Comparison of ENCODE assay signal across 11 cellular contexts in genomic region chrX:68018248-68019203, GRCh38.
DNase-seq lines count a peak whose midpoint lies in the region; ATAC-seq and TF ChIP-seq lines count a peak whose summit lies in the region.
"Had no signal": no experiment of that assay in that cellular context is flagged by ENCODE, and none has a peak within 500 bp of the region (broad histone marks: within the 10 kb centered on the region; RNA-seq: fewer than 3 reads in every experiment).

No MANE protein-coding gene starts in this region.

- CTCF ChIA-PET in naive thymus-derived CD4-positive, alpha-beta T cell (lab: Charles Lee): no interaction called here

- no peak overlapping the region for H3K27ac Mint-ChIP-seq in nephron progenitor cell
- H3K27ac Mint-ChIP-seq in naive thymus-derived CD4-positive, alpha-beta T cell: peak overlapping the region in 1 of 9 donors; percentile 21
- H3K27ac Mint-ChIP-seq: B cell had no signal

- no peaks in the 10 kb centered on the region for H3K4me1 ChIP-seq in tibial artery
- H3K4me1 ChIP-seq in naive thymus-derived CD4-positive, alpha-beta T cell (ENCODE audit: control insufficient read depth in 2 of 2, insufficient read depth in 2 of 2, low read length in 2 of 2): no peaks in the 10 kb centered on the region

- H3K27me3 Mint-ChIP-seq in nephron progenitor cell (ENCODE audit: low read depth, poor library complexity): peaks cover 4% of the 10 kb centered on the region
- no peaks in the 10 kb centered on the region for H3K27me3 Mint-ChIP-seq in naive thymus-derived CD4-positive, alpha-beta T cell
- H3K27me3 Mint-ChIP-seq: B cell had no signal

- H3K4me3 ChIP-seq in MG63 (no peak overlapping the region), brain microvascular endothelial cell (ENCODE audit: low read depth, low read length) (no peak overlapping the region), tibial artery (no peak overlapping the region)
- no peak overlapping the region for H3K4me3 ChIP-seq in naive thymus-derived CD4-positive, alpha-beta T cell (ENCODE audit: low read length)
- H3K4me3 ChIP-seq: dorsolateral prefrontal cortex had no signal

- no peak overlapping the region for H3K4me3 Mint-ChIP-seq in nephron progenitor cell
- H3K4me3 Mint-ChIP-seq in naive thymus-derived CD4-positive, alpha-beta T cell: no peak overlapping the region
- H3K4me3 Mint-ChIP-seq: B cell had no signal

- H3K4me1 Mint-ChIP-seq in nephron progenitor cell: no peaks in the 10 kb centered on the region
- no peaks in the 10 kb centered on the region for H3K4me1 Mint-ChIP-seq in naive thymus-derived CD4-positive, alpha-beta T cell
- H3K4me1 Mint-ChIP-seq: B cell had no signal

- peak; percentile 72 for TF ChIP-seq CTCF in brain microvascular endothelial cell (IDR thresholded peaks at IDR 0.05; ENCODE audit: low read depth, low read length, missing control alignments)
- TF ChIP-seq CTCF in nephron progenitor cell (IDR thresholded peaks at IDR 0.05): peak; percentile 39
- no peak for TF ChIP-seq CTCF in tibial artery (IDR thresholded peaks at IDR 0.05)

- no peak for ATAC-seq in naive thymus-derived CD4-positive, alpha-beta T cell

- H3K36me3 ChIP-seq in MG63: no peaks in the 10 kb centered on the region
- no peaks in the 10 kb centered on the region for H3K36me3 ChIP-seq in brain microvascular endothelial cell (replicated peaks)
- no peaks in the 10 kb centered on the region for H3K36me3 ChIP-seq in tibial artery
- H3K36me3 ChIP-seq in naive thymus-derived CD4-positive, alpha-beta T cell (ENCODE audit: control insufficient read depth in 2 of 3, insufficient read depth in 3 of 3, low read length in 3 of 3): no peaks in the 10 kb centered on the region

- in situ Hi-C loops in brain microvascular endothelial cell (cut with HindIII; ENCODE audit: low pct_ligation_motif_present, low sequenced_read_pairs): no loop called here

- intact Hi-C loops in tibial artery (cut with DNase I; ENCODE audit: low total_unique reads): no loop called here
- intact Hi-C loops in naive thymus-derived CD4-positive, alpha-beta T cell (cut with micrococcal nuclease): no loop called here

- H3K9me3 ChIP-seq in MG63: no peaks in the 10 kb centered on the region
- no peaks in the 10 kb centered on the region for H3K9me3 ChIP-seq in tibial artery
- H3K9me3 ChIP-seq in naive thymus-derived CD4-positive, alpha-beta T cell (ENCODE audit: control insufficient read depth in 2 of 3, low read length in 3 of 3): no peaks in the 10 kb centered on the region

- H3K36me3 Mint-ChIP-seq in nephron progenitor cell (ENCODE audit: low read depth): no peaks in the 10 kb centered on the region
- H3K36me3 Mint-ChIP-seq in naive thymus-derived CD4-positive, alpha-beta T cell: no peaks in the 10 kb centered on the region

- DNase-seq in NCI-H1694 (lab: John Stamatoyannopoulos, UW) (peak; percentile 46), NCI-H1694 treated with DMSO at 0.1 percent for 48 hours (lab: John Stamatoyannopoulos, UW) (no peak), MG63 (peak; percentile 3), brain microvascular endothelial cell (peak; percentile 18), nephron progenitor cell (peak; percentile 25), tibial artery (no peak), NCI-H2081 (lab: John Stamatoyannopoulos, UW) (no peak)
- DNase-seq in naive thymus-derived CD4-positive, alpha-beta T cell: no peak
- DNase-seq: dorsolateral prefrontal cortex, KG1 had no signal

- H3K27me3 ChIP-seq in MG63 (no peaks in the 10 kb centered on the region), brain microvascular endothelial cell (replicated peaks) (no peaks in the 10 kb centered on the region), tibial artery (no peaks in the 10 kb centered on the region)
- H3K27me3 ChIP-seq in naive thymus-derived CD4-positive, alpha-beta T cell (ENCODE audit: control insufficient read depth in 2 of 2, insufficient read depth in 2 of 2, low read length in 2 of 2): no peaks in the 10 kb centered on the region

- POLR2A ChIA-PET in naive thymus-derived CD4-positive, alpha-beta T cell (lab: Charles Lee): no interaction called here

- peaks cover 24% of the 10 kb centered on the region for H3K9me3 Mint-ChIP-seq in nephron progenitor cell
- peaks cover 0 to 8% (median 0%) of the 10 kb centered on the region in 11 donors for H3K9me3 Mint-ChIP-seq in naive thymus-derived CD4-positive, alpha-beta T cell

- H3K27ac ChIP-seq in brain microvascular endothelial cell (no peak overlapping the region), tibial artery (no peak overlapping the region)
- no peak overlapping the region for H3K27ac ChIP-seq in naive thymus-derived CD4-positive, alpha-beta T cell (ENCODE audit: low read depth, low read length)
- H3K27ac ChIP-seq: dorsolateral prefrontal cortex had no signal

Comparison
In these comparisons a context has a peak if more than half of its experiments do, and no peak if none do; other contexts are left out.
1. DNase-seq: peak in NCI-H1694 (single experiment), MG63 (single experiment), brain microvascular endothelial cell (single experiment) and nephron progenitor cell (single experiment); none in NCI-H1694 treated with DMSO at 0.1 percent for 48 hours (single experiment), tibial artery (0 of 2), naive thymus-derived CD4-positive, alpha-beta T cell (0 of 9) and NCI-H2081 (0 of 2).
2. CTCF ChIP-seq: peak in brain microvascular endothelial cell (single experiment) and nephron progenitor cell (single experiment); none in tibial artery (0 of 2).